Comparison of ENCODE assay signal across 8 cellular contexts in the genomic region with DNA sequence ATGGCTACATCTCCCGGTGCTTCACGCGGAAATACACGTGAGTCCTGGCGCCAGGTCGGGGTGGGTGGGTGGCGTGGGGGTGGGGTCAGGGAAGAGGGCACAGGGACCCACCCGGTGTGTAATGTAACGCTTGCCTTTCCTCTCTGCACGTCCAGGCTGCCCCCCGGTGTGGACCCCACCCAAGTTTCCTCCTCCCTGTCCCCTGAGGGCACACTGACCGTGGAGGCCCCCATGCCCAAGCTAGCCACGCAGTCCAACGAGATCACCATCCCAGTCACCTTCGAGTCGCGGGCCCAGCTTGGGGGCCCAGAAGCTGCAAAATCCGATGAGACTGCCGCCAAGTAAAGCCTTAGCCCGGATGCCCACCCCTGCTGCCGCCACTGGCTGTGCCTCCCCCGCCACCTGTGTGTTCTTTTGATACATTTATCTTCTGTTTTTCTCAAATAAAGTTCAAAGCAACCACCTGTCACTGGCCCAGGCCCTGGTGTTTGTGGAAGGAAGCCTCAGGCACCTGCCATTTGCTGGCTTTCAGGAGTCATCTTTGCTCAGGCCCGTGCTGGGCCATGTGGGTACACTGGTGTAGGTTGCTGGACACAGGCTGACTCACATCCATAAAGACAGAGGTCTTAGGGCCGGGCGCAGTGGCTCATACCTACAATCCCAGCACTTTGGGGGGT. TPM values are rescaled to one million over a fixed set of nuclear protein-coding genes. Genes with fewer than 3 reads are reported as not detected.
DNase-seq lines count a peak whose midpoint lies in the region; ATAC-seq and TF ChIP-seq lines count a peak whose summit lies in the region.

No MANE protein-coding gene starts in this region.

- H2AFZ ChIP-seq in hepatocyte (no peak overlapping the region), smooth muscle cell (ENCODE audit: low read depth) (no peak overlapping the region)

- H3K4me1 ChIP-seq in hepatocyte (ENCODE audit: insufficient read depth): peaks cover 7% of the 10 kb centered on the region
- H3K4me1 ChIP-seq in smooth muscle cell (ENCODE audit: low read depth): peaks cover 16% of the 10 kb centered on the region

- peaks cover 21% of the 10 kb centered on the region for H3F3A ChIP-seq in smooth muscle cell (ENCODE audit: low read depth)

- H3K4me3 ChIP-seq in hepatocyte (peak overlapping the region; percentile 58), smooth muscle cell (peak overlapping the region; percentile 89)

- ATAC-seq in Right ventricle myocardium superior (ENCODE audit: poor library complexity) (no peak), Right ventricle myocardium inferior (no peak), GM18520 (IDR thresholded peaks at IDR 0.05; ENCODE audit: unreplicated experiment) (no peak), HG03565 (IDR thresholded peaks at IDR 0.05; ENCODE audit: unreplicated experiment) (no peak)
- ATAC-seq in activated CD8-positive, alpha-beta memory T cell treated with anti-CD3 and anti-CD28 coated beads, Interleukin-2, amount 10 ng/mL, durations not matched to agents 7 days and 5 days: peak; percentile 2

- H3K9me2 ChIP-seq in hepatocyte (replicated peaks; ENCODE audit: insufficient read depth): no peaks in the 10 kb centered on the region

- DNase-seq in Right ventricle myocardium superior: peak; percentile 39
- DNase-seq in Right ventricle myocardium inferior (ENCODE audit: missing footprints): no peak
- no peak for DNase-seq in activated CD8-positive, alpha-beta memory T cell treated with anti-CD3 and anti-CD28 coated beads, Interleukin-2, amount 10 ng/mL, durations not matched to agents 7 days and 5 days
- peak; percentile 49 for DNase-seq in hepatocyte (ENCODE audit: low spot score)
- no peak for DNase-seq in smooth muscle cell (lab: John Stamatoyannopoulos, UW; ENCODE audit: unreplicated experiment)
- no peak for DNase-seq in NCI-H1436 (lab: John Stamatoyannopoulos, UW)

- H3K9ac ChIP-seq in smooth muscle cell (ENCODE audit: low read depth): no peak overlapping the region

- CTCF ChIA-PET in activated CD8-positive, alpha-beta memory T cell treated with anti-CD3 and anti-CD28 coated beads, Interleukin-2, amount 10 ng/mL, durations not matched to agents 7 days and 5 days (lab: Charles Lee): interaction anchor here (1.0 to 19.4 kb wide), 7 partner anchors 11 to 137 kb away, joined by 3 to 344 read pairs (median 5); no protein-coding TSS in a partner anchor

- H3K27me3 ChIP-seq in hepatocyte: no peaks in the 10 kb centered on the region
- no peaks in the 10 kb centered on the region for H3K27me3 ChIP-seq in smooth muscle cell (ENCODE audit: low read depth)

- H3K4me2 ChIP-seq in hepatocyte: peak overlapping the region; percentile 88
- peak overlapping the region; percentile 86 for H3K4me2 ChIP-seq in smooth muscle cell

- H3K4me3 Mint-ChIP-seq in activated CD8-positive, alpha-beta memory T cell treated with anti-CD3 and anti-CD28 coated beads, Interleukin-2, amount 10 ng/mL, durations not matched to agents 7 days and 5 days: peak overlapping the region; percentile 83

- no peaks in the 10 kb centered on the region for H4K20me1 ChIP-seq in hepatocyte (ENCODE audit: insufficient read depth, poor library complexity, severe bottlenecking)
- H4K20me1 ChIP-seq in smooth muscle cell (ENCODE audit: low read depth): peaks cover 19% of the 10 kb centered on the region

- H3K4me1 Mint-ChIP-seq in activated CD8-positive, alpha-beta memory T cell treated with anti-CD3 and anti-CD28 coated beads, Interleukin-2, amount 10 ng/mL, durations not matched to agents 7 days and 5 days: peaks cover 15% of the 10 kb centered on the region

- peak overlapping the region; percentile 81 for H3K27ac Mint-ChIP-seq in activated CD8-positive, alpha-beta memory T cell treated with anti-CD3 and anti-CD28 coated beads, Interleukin-2, amount 10 ng/mL, durations not matched to agents 7 days and 5 days

- intact Hi-C loops in Right ventricle myocardium superior (cut with DNase I) (no loop called here), Right ventricle myocardium inferior (cut with DNase I) (loop anchor here (10.0 kb wide), 1 partner anchor 51 kb away; the partner anchor contains the start of gene YWHAG)

- H3K9me3 ChIP-seq in hepatocyte (ENCODE audit: low read depth) (no peaks in the 10 kb centered on the region), smooth muscle cell (replicated peaks; ENCODE audit: low read depth) (no peaks in the 10 kb centered on the region)

- no peaks in the 10 kb centered on the region for H3K79me2 ChIP-seq in hepatocyte
- H3K79me2 ChIP-seq in smooth muscle cell (ENCODE audit: low read depth): no peaks in the 10 kb centered on the region

- H3K36me3 Mint-ChIP-seq in activated CD8-positive, alpha-beta memory T cell treated with anti-CD3 and anti-CD28 coated beads, Interleukin-2, amount 10 ng/mL, durations not matched to agents 7 days and 5 days: no peaks in the 10 kb centered on the region

- peaks cover 15% of the 10 kb centered on the region for H3K27me3 Mint-ChIP-seq in activated CD8-positive, alpha-beta memory T cell treated with anti-CD3 and anti-CD28 coated beads, Interleukin-2, amount 10 ng/mL, durations not matched to agents 7 days and 5 days

- 62% methylated on average over 8 of the region's 25 CpGs for WGBS in hepatocyte (ENCODE audit: low lambda C conversion rate, missing lambda C conversion rate)
- 26% methylated on average over 24 of the region's 25 CpGs for WGBS in smooth muscle cell (ENCODE audit: low lambda C conversion rate)

- no peaks in the 10 kb centered on the region for H3K36me3 ChIP-seq in hepatocyte (replicated peaks; ENCODE audit: insufficient read depth, low read depth)
- H3K36me3 ChIP-seq in smooth muscle cell (ENCODE audit: low read depth): no peaks in the 10 kb centered on the region

- TF ChIP-seq CTCF in hepatocyte (IDR thresholded peaks at IDR 0.05; ENCODE audit: poor library complexity): no peak
- no peak for TF ChIP-seq CTCF in smooth muscle cell (IDR thresholded peaks at IDR 0.05; ENCODE audit: borderline replicate concordance, insufficient read depth, poor library complexity, severe bottlenecking)

- no peaks in the 10 kb centered on the region for H3K9me3 Mint-ChIP-seq in activated CD8-positive, alpha-beta memory T cell treated with anti-CD3 and anti-CD28 coated beads, Interleukin-2, amount 10 ng/mL, durations not matched to agents 7 days and 5 days (ENCODE audit: low read depth)

- H3K27ac ChIP-seq in hepatocyte (peak overlapping the region; percentile 68), smooth muscle cell (ENCODE audit: low read depth) (peak overlapping the region; percentile 91)

RNA-seq across cellular contexts. Expression of gene HSPB1, which starts 1.5 kb away (rescaled TPM):
- 2,459 TPM for total RNA-seq in Right ventricle myocardium superior
- 3,139 TPM for total RNA-seq in Right ventricle myocardium inferior
- 10 to 100 TPM; 36.5 to 62.9 TPM for total RNA-seq in activated CD8-positive, alpha-beta memory T cell treated with anti-CD3 and anti-CD28 coated beads, Interleukin-2, amount 10 ng/mL, durations not matched to agents 7 days and 5 days
- 186 and 205 TPM in 2 replicates for total RNA-seq in hepatocyte
- 1,525 and 1,553 TPM in 2 replicates for polyA plus RNA-seq in hepatocyte
- total RNA-seq in smooth muscle cell: 374 and 484 TPM in 2 replicates
- 1,842 and 2,006 TPM in 2 replicates for polyA plus RNA-seq in smooth muscle cell

RNA-seq across cellular contexts. Expression of gene YWHAG, which starts 54.8 kb away (rescaled TPM):
- total RNA-seq in Right ventricle myocardium superior: 219 TPM
- 243 TPM for total RNA-seq in Right ventricle myocardium inferior
- total RNA-seq in activated CD8-positive, alpha-beta memory T cell treated with anti-CD3 and anti-CD28 coated beads, Interleukin-2, amount 10 ng/mL, durations not matched to agents 7 days and 5 days: 100 to 1,000 TPM in 1 of 2 experiments, 10 to 100 TPM in 1; 80.8 to 115 TPM
- total RNA-seq in hepatocyte: 106 and 117 TPM in 2 replicates
- 12.6 and 17.2 TPM in 2 replicates for polyA plus RNA-seq in hepatocyte
- 132 and 142 TPM in 2 replicates for total RNA-seq in smooth muscle cell
- 17.6 and 21.1 TPM in 2 replicates for polyA plus RNA-seq in smooth muscle cell

Comparison
In these comparisons a context has a peak if more than half of its experiments do, and no peak if none do; other contexts are left out.
1. DNase-seq: peak in Right ventricle myocardium superior (single experiment) and hepatocyte (single experiment); none in Right ventricle myocardium inferior (single experiment), activated CD8-positive, alpha-beta memory T cell treated with anti-CD3 and anti-CD28 coated beads, Interleukin-2, amount 10 ng/mL, durations not matched to agents 7 days and 5 days (single experiment), smooth muscle cell (single experiment) and NCI-H1436 (single experiment).